Comparison of ENCODE assay signal across 13 cellular contexts in the genomic region with DNA sequence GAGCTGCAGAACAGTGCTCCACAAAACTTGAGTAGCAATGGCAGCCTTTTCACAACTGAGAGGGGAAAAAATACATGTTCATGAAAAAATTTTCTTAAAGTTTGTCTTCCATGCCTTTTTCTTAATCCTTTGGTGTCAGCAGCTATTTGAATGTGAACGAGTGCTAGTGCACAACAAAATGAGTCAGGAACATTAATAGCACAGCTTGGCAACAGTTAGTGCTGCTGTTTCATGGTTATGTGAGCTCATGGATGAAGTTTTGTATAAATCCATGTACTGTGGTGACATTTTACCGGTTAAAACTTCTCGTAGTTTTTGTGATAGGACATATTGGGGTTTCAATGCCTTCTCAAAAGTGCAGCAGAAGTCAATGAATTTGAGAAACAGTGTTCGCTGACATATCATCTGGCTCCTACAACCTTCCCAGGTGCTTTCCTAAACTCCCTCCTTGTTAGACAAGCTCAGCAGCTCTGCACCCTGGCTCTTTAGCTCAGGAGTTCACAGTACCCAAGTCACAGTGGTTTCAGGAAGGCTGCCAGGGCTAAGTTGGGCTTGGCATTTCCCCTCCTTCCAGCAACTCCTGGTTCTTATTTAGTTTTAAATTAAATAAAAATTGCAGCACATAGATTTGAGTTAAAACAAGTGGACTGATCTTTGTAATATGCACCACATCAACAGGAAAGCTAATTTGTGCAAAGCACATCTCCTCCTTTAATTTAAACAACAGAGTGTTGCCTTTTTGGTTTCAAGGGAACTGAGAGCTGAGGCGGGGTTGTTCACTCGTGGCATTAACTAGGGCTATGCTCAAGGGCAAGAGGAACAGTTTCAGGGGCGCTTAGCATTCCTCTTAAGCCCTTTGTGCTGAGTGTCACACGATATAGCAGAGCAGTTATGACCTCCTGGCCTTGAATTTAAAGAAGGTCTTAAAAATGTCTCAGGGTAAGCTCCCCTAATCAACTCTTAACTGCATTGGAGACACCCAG.
DNase-seq lines count a peak whose midpoint lies in the region; ATAC-seq, FAIRE-seq and TF ChIP-seq lines count a peak whose summit lies in the region.
"Had no signal": no experiment of that assay in that cellular context is flagged by ENCODE, and none has a peak within 500 bp of the region (broad histone marks: within the 10 kb centered on the region; RNA-seq: fewer than 3 reads in every experiment).

No MANE protein-coding gene starts in this region.

- TF ChIP-seq POLR2A in thyroid gland (IDR thresholded peaks at IDR 0.05): no peak

- no peaks in the 10 kb centered on the region for H3K79me2 ChIP-seq in MM.1S (ENCODE audit: low read length)

- H2AFZ ChIP-seq in MM.1S (ENCODE audit: low read length): no peak overlapping the region

- 83 to 88% methylated on average over 8 of the region's 8 CpGs for WGBS in thyroid gland, 2 donors

- H3K36me3 ChIP-seq in adipocyte (ENCODE audit: control insufficient read depth, insufficient read depth, low read length, severe bottlenecking) (no peaks in the 10 kb centered on the region), kidney (ENCODE audit: control insufficient read depth in 1 of 2, insufficient read depth in 2 of 2, low read length in 2 of 2) (no peaks in the 10 kb centered on the region), thyroid gland (no peaks in the 10 kb centered on the region), MM.1S (replicated peaks; ENCODE audit: insufficient read depth, low read length) (no peaks in the 10 kb centered on the region)

- no peak overlapping the region for H3K27ac Mint-ChIP-seq in progenitor cell of endocrine pancreas
- H3K27ac Mint-ChIP-seq: activated naive CD4-positive, alpha-beta T cell treated with anti-CD3 and anti-CD28 coated beads, Interleukin-2, amount 10 ng/mL, durations not matched to agents 7 days and 5 days; T-helper 1 cell treated with Interleukin-12 subunit alpha and Interleukin-12 subunit beta and Interleukin-4 antibody, amounts not matched to agents 30 μg/mL and 1 μg/mL, for 36 hours had no signal

- H3K27ac ChIP-seq in kidney (ENCODE audit: low read depth in 2 of 2, low read length in 2 of 2) (peak overlapping the region; percentile 55 to 76), thyroid gland (no peak overlapping the region), MM.1S (ENCODE audit: low read length) (no peak overlapping the region)

- H3K4me3 ChIP-seq in adipocyte (ENCODE audit: low read length) (no peak overlapping the region), kidney (ENCODE audit: low read length in 2 of 2) (no peak overlapping the region), thyroid gland (replicated peaks in 1 of 3) (no peak overlapping the region), MM.1S (ENCODE audit: low read length) (no peak overlapping the region)

- H3F3A ChIP-seq in MM.1S (ENCODE audit: insufficient read depth, low read length): no peaks in the 10 kb centered on the region

- H3K36me3 Mint-ChIP-seq in progenitor cell of endocrine pancreas (ENCODE audit: insufficient read depth): no peaks in the 10 kb centered on the region
- H3K36me3 Mint-ChIP-seq: activated naive CD4-positive, alpha-beta T cell treated with anti-CD3 and anti-CD28 coated beads, Interleukin-2, amount 10 ng/mL, durations not matched to agents 7 days and 5 days had no signal

- H3K4me1 Mint-ChIP-seq in progenitor cell of endocrine pancreas (ENCODE audit: low read depth): peaks cover 11% of the 10 kb centered on the region
- H3K4me1 Mint-ChIP-seq: activated naive CD4-positive, alpha-beta T cell treated with anti-CD3 and anti-CD28 coated beads, Interleukin-2, amount 10 ng/mL, durations not matched to agents 7 days and 5 days had no signal

- H3K4me2 ChIP-seq in MM.1S (ENCODE audit: low read depth, low read length): no peak overlapping the region

- H3K9me3 Mint-ChIP-seq in progenitor cell of endocrine pancreas (ENCODE audit: low read depth): no peaks in the 10 kb centered on the region
- H3K9me3 Mint-ChIP-seq: activated naive CD4-positive, alpha-beta T cell treated with anti-CD3 and anti-CD28 coated beads, Interleukin-2, amount 10 ng/mL, durations not matched to agents 7 days and 5 days; T-helper 1 cell treated with Interleukin-12 subunit alpha and Interleukin-12 subunit beta and Interleukin-4 antibody, amounts not matched to agents 30 μg/mL and 1 μg/mL, for 36 hours had no signal

- TF ChIP-seq CTCF in kidney (IDR thresholded peaks at IDR 0.05; ENCODE audit: borderline replicate concordance, extremely low read depth, insufficient read depth) (no peak), thyroid gland (IDR thresholded peaks at IDR 0.05) (no peak), progenitor cell of endocrine pancreas (IDR thresholded peaks at IDR 0.05; ENCODE audit: unreplicated experiment) (no peak), MM.1S (IDR thresholded peaks at IDR 0.05; ENCODE audit: low read length) (no peak)

- H3K9ac ChIP-seq in adipocyte (ENCODE audit: low read length) (no peak overlapping the region), kidney (ENCODE audit: low read length in 2 of 2) (peak overlapping the region in 1 of 2 donors; percentile 20), MM.1S (ENCODE audit: low read length) (no peak overlapping the region)

- H3K27me3 ChIP-seq in adipocyte (replicated peaks; ENCODE audit: control insufficient read depth, insufficient read depth, low read length) (no peaks in the 10 kb centered on the region), thyroid gland (no peaks in the 10 kb centered on the region), MM.1S (replicated peaks; ENCODE audit: insufficient read depth, low read length) (no peaks in the 10 kb centered on the region)

- no peaks in the 10 kb centered on the region for H3K9me2 ChIP-seq in MM.1S (replicated peaks; ENCODE audit: insufficient read depth, low read length)

- no peaks in the 10 kb centered on the region for H3K27me3 Mint-ChIP-seq in progenitor cell of endocrine pancreas
- H3K27me3 Mint-ChIP-seq: activated naive CD4-positive, alpha-beta T cell treated with anti-CD3 and anti-CD28 coated beads, Interleukin-2, amount 10 ng/mL, durations not matched to agents 7 days and 5 days had no signal

- no peak overlapping the region for H3K4me3 Mint-ChIP-seq in progenitor cell of endocrine pancreas (ENCODE audit: low read depth)
- H3K4me3 Mint-ChIP-seq: activated naive CD4-positive, alpha-beta T cell treated with anti-CD3 and anti-CD28 coated beads, Interleukin-2, amount 10 ng/mL, durations not matched to agents 7 days and 5 days; T-helper 1 cell treated with Interleukin-12 subunit alpha and Interleukin-12 subunit beta and Interleukin-4 antibody, amounts not matched to agents 30 μg/mL and 1 μg/mL, for 36 hours had no signal

- peak; percentile 48 for DNase-seq in adipocyte (ENCODE audit: low read depth)
- DNase-seq in kidney: peak; percentile 56
- DNase-seq in thyroid gland: peak; percentile 12 to 40
- no peak for DNase-seq in progenitor cell of endocrine pancreas (ENCODE audit: low spot score, unreplicated experiment)
- no peak for DNase-seq in MM.1S
- no peak for DNase-seq in activated CD4-positive, alpha-beta T cell treated with anti-CD3 and anti-CD28 coated beads, Interleukin-2, amount 50 U/mL, for 4 hours
- DNase-seq: activated CD8-positive, alpha-beta memory T cell treated with anti-CD3 and anti-CD28 coated beads, Interleukin-2, amount 50 U/mL, for 48 hours; activated naive CD4-positive, alpha-beta T cell treated with anti-CD3 and anti-CD28 coated beads, Interleukin-2, amount 10 ng/mL, durations not matched to agents 7 days and 5 days; NCI-H2029; occipital lobe had no signal

- intact Hi-C loops in kidney (cut with DNase I): no loop called here
- intact Hi-C loops in thyroid gland (cut with DNase I): no loop called here

- peaks cover 13% of the 10 kb centered on the region for H3K4me1 ChIP-seq in adipocyte (ENCODE audit: control insufficient read depth, insufficient read depth, low read length)
- peaks cover 0 to 6% of the 10 kb centered on the region in 2 donors for H3K4me1 ChIP-seq in kidney (ENCODE audit: control insufficient read depth in 1 of 2, insufficient read depth in 1 of 2, low read depth in 1 of 2, low read length in 2 of 2)
- H3K4me1 ChIP-seq in thyroid gland: no peaks in the 10 kb centered on the region
- H3K4me1 ChIP-seq in MM.1S (ENCODE audit: low read length): no peaks in the 10 kb centered on the region

- peak; percentile 30 for ATAC-seq in GM21367 (IDR thresholded peaks at IDR 0.05; ENCODE audit: unreplicated experiment)
- no peak for ATAC-seq in HG03025 (IDR thresholded peaks at IDR 0.05; ENCODE audit: low FRiP score, unreplicated experiment)

- no peaks in the 10 kb centered on the region for H4K20me1 ChIP-seq in MM.1S (ENCODE audit: insufficient read depth, low read length)

- H3K9me3 ChIP-seq in adipocyte (ENCODE audit: control insufficient read depth, low read length): no peaks in the 10 kb centered on the region
- no peaks in the 10 kb centered on the region for H3K9me3 ChIP-seq in kidney (ENCODE audit: control insufficient read depth in 1 of 2, low read length in 2 of 2)
- H3K9me3 ChIP-seq in thyroid gland: no peaks in the 10 kb centered on the region
- no peaks in the 10 kb centered on the region for H3K9me3 ChIP-seq in MM.1S (replicated peaks; ENCODE audit: insufficient read depth, low read length)

- no peak for FAIRE-seq in kidney (lab: Jason Lieb, UNC)

Comparison
In these comparisons a context has a peak if more than half of its experiments do, and no peak if none do; other contexts are left out.
1. DNase-seq: peak in adipocyte (single experiment), kidney (single experiment) and thyroid gland (2 of 2); none in progenitor cell of endocrine pancreas (single experiment), MM.1S (single experiment) and activated CD4-positive, alpha-beta T cell treated with anti-CD3 and anti-CD28 coated beads, Interleukin-2, amount 50 U/mL, for 4 hours (0 of 2).
2. H3K27ac ChIP-seq: peak in kidney (2 of 2); none in thyroid gland (0 of 3) and MM.1S (single experiment).